Comparison of ENCODE assay signal across 13 cellular contexts in genomic region chr16:79509221-79509631, GRCh38.
DNase-seq lines count a peak whose midpoint lies in the region; ATAC-seq and FAIRE-seq lines count a peak whose summit lies in the region.
"Had no signal": no experiment of that assay in that cellular context is flagged by ENCODE, and none has a peak within 500 bp of the region (broad histone marks: within the 10 kb centered on the region; RNA-seq: fewer than 3 reads in every experiment).

No MANE protein-coding gene starts in this region.

- H3K9ac ChIP-seq in rectal smooth muscle tissue (ENCODE audit: low read length): no peak overlapping the region

- DNase-seq in GDM1 (lab: John Stamatoyannopoulos, UW) (peak; percentile 66), NCI-H510A treated with DMSO at 0.1 percent for 48 hours (lab: John Stamatoyannopoulos, UW) (peak; percentile 68), frontal cortex (ENCODE audit: low spot score in 2 of 2) (peak; percentile 14 to 30), activated gamma-delta T cell (lab: John Stamatoyannopoulos, UW) (no peak)
- DNase-seq in stimulated activated CD4-positive, alpha-beta T cell treated with anti-CD3 and anti-CD28 coated beads, Interleukin-2, amount 100 ng/mL, for 48 hours: no peak
- DNase-seq: activated CD4-positive, alpha-beta T cell treated with anti-CD3 and anti-CD28 coated beads, Interleukin-2, amount 50 U/mL, for 1 hour; DND-41; stimulated activated CD4-positive, alpha-beta T cell treated with anti-CD3 and anti-CD28 coated beads, Interleukin-4, amount 100 ng/mL, for 24 hours had no signal

- H3K27me3 ChIP-seq in rectal smooth muscle tissue (ENCODE audit: control insufficient read depth, insufficient read depth, low read length): no peaks in the 10 kb centered on the region

- no peaks in the 10 kb centered on the region for H3K4me1 ChIP-seq in rectal smooth muscle tissue (ENCODE audit: control insufficient read depth, insufficient read depth, low read length)

- H3K27ac ChIP-seq in rectal smooth muscle tissue (ENCODE audit: low read depth, low read length): peak overlapping the region; percentile 25

- H3K4me3 ChIP-seq in rectal smooth muscle tissue (ENCODE audit: low read length): no peak overlapping the region

- H3K36me3 ChIP-seq in rectal smooth muscle tissue (ENCODE audit: control insufficient read depth, insufficient read depth, low read length): no peaks in the 10 kb centered on the region

- ATAC-seq in GM19395 (IDR thresholded peaks at IDR 0.05; ENCODE audit: unreplicated experiment): no peak
- ATAC-seq in HG02840 (IDR thresholded peaks at IDR 0.05; ENCODE audit: low FRiP score, unreplicated experiment): no peak

- no peak for FAIRE-seq in frontal cortex (lab: Jason Lieb, UNC)
- FAIRE-seq: RCC 7860, urothelium cell line had no signal

Comparison
In these comparisons a context has a peak if more than half of its experiments do, and no peak if none do; other contexts are left out.
1. DNase-seq: peak in GDM1 (single experiment), NCI-H510A treated with DMSO at 0.1 percent for 48 hours (single experiment) and frontal cortex (2 of 2); none in stimulated activated CD4-positive, alpha-beta T cell treated with anti-CD3 and anti-CD28 coated beads, Interleukin-2, amount 100 ng/mL, for 48 hours (0 of 2) and activated gamma-delta T cell (single experiment).